In the genomic region with DNA sequence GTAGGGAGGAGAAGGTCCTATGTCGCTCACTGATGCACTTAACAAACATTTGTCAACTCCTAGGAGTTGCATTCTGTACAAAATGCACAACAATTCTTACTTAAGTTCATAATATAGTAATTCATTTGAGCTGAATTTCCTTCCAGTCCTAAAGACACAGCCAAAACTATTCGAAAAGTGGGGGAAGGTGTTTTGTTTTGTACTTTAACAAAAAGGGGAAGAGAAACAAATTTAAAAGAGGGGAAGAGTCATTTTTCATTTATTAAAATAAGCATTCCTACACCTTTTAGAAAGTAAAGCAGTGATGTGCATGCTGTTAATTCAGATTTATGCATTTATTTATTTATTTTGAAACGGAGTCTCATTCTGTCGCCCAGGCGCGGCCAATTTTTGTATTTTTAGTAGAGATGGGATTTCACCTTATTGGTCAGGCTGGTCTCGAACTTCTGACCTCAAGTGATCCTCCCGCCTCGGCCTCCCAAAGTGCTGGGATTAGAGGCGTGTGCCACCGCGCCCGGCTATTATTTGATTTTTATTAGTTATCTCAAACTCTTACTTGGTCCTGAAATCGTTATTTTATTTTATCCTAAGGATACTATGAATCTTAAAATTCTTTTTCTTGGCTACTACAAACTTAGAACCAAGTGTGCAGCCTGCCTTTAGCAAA, we compare ENCODE assay signal across 10 cellular contexts. TPM values are rescaled to one million over a fixed set of nuclear protein-coding genes. Genes with fewer than 3 reads are reported as not detected.
A peak's percentile ranks its signal among the peaks of the same experiment; 100 is the strongest.
DNase-seq lines count a peak whose midpoint lies in the region; ATAC-seq and TF ChIP-seq lines count a peak whose summit lies in the region.
"Had no signal": no experiment of that assay in that cellular context is flagged by ENCODE, and none has a peak within 500 bp of the region (broad histone marks: within the 10 kb centered on the region; RNA-seq: fewer than 3 reads in every experiment).

No MANE protein-coding gene starts in this region.

- H3K4me3 Mint-ChIP-seq in stimulated activated naive CD8-positive, alpha-beta T cell treated with anti-CD3 and anti-CD28 coated beads, Interleukin-15, Interleukin-2, amounts not matched to agents 100 ng/mL and 50 ng/mL, for 24 hours: peak overlapping the region; percentile 97
- H3K4me3 Mint-ChIP-seq in activated CD8-positive, alpha-beta T cell treated with anti-CD3 and anti-CD28 coated beads for 36 hours: peak overlapping the region; percentile 96
- H3K4me3 Mint-ChIP-seq in memory B cell: peak overlapping the region; percentile 2

- H3K36me3 Mint-ChIP-seq in stimulated activated naive CD8-positive, alpha-beta T cell treated with anti-CD3 and anti-CD28 coated beads, Interleukin-15, Interleukin-2, amounts not matched to agents 100 ng/mL and 50 ng/mL, for 24 hours (ENCODE audit: low read depth): peaks cover 11% of the 10 kb centered on the region
- H3K36me3 Mint-ChIP-seq in activated CD8-positive, alpha-beta T cell treated with anti-CD3 and anti-CD28 coated beads for 36 hours (ENCODE audit: low read depth): peaks cover 20% of the 10 kb centered on the region
- H3K36me3 Mint-ChIP-seq in memory B cell: peaks cover 5% of the 10 kb centered on the region

- H3K27ac Mint-ChIP-seq in stimulated activated naive CD8-positive, alpha-beta T cell treated with anti-CD3 and anti-CD28 coated beads, Interleukin-15, Interleukin-2, amounts not matched to agents 100 ng/mL and 50 ng/mL, for 24 hours: peak overlapping the region; percentile 98
- peak overlapping the region; percentile 22 for H3K27ac Mint-ChIP-seq in activated CD8-positive, alpha-beta T cell treated with anti-CD3 and anti-CD28 coated beads for 36 hours
- no peak overlapping the region for H3K27ac Mint-ChIP-seq in memory B cell

- no peaks in the 10 kb centered on the region for H3K27me3 Mint-ChIP-seq in stimulated activated naive CD8-positive, alpha-beta T cell treated with anti-CD3 and anti-CD28 coated beads, Interleukin-15, Interleukin-2, amounts not matched to agents 100 ng/mL and 50 ng/mL, for 24 hours
- no peaks in the 10 kb centered on the region for H3K27me3 Mint-ChIP-seq in activated CD8-positive, alpha-beta T cell treated with anti-CD3 and anti-CD28 coated beads for 36 hours
- no peaks in the 10 kb centered on the region for H3K27me3 Mint-ChIP-seq in memory B cell

- ATAC-seq in stimulated activated naive CD8-positive, alpha-beta T cell treated with anti-CD3 and anti-CD28 coated beads, Interleukin-15, Interleukin-2, amounts not matched to agents 100 U/mL and 50 U/mL, for 24 hours: no peak
- ATAC-seq in activated CD8-positive, alpha-beta T cell treated with anti-CD3 and anti-CD28 coated beads for 36 hours: no peak
- ATAC-seq in memory B cell (ENCODE audit: low read depth): no peak
- no peak for ATAC-seq in GM21723 (IDR thresholded peaks at IDR 0.05; ENCODE audit: unreplicated experiment)
- no peak for ATAC-seq in HG03565 (IDR thresholded peaks at IDR 0.05; ENCODE audit: unreplicated experiment)
- ATAC-seq in HG02885 (IDR thresholded peaks at IDR 0.05; ENCODE audit: poor library complexity, unreplicated experiment): no peak

- TF ChIP-seq CTCF in activated CD8-positive, alpha-beta T cell treated with anti-CD3 and anti-CD28 coated beads for 36 hours (IDR thresholded peaks at IDR 0.05): no peak

- POLR2A ChIA-PET in activated CD8-positive, alpha-beta T cell treated with anti-CD3 and anti-CD28 coated beads for 36 hours (lab: Charles Lee): interaction anchor here (0.6 to 2.5 kb wide), 5 partner anchors 8 to 121 kb away, joined by 3 to 11 read pairs (median 4); no protein-coding TSS in a partner anchor

- CTCF ChIA-PET in activated CD8-positive, alpha-beta T cell treated with anti-CD3 and anti-CD28 coated beads for 36 hours (lab: Charles Lee): interaction anchor here (1.0 to 2.0 kb wide), 3 partner anchors 10 to 161 kb away, joined by 3 to 7 read pairs (median 5); no protein-coding TSS in a partner anchor

- peaks cover 43% of the 10 kb centered on the region for H3K4me1 Mint-ChIP-seq in stimulated activated naive CD8-positive, alpha-beta T cell treated with anti-CD3 and anti-CD28 coated beads, Interleukin-15, Interleukin-2, amounts not matched to agents 100 ng/mL and 50 ng/mL, for 24 hours (ENCODE audit: low read depth)
- H3K4me1 Mint-ChIP-seq in activated CD8-positive, alpha-beta T cell treated with anti-CD3 and anti-CD28 coated beads for 36 hours (ENCODE audit: low read depth): peaks cover 22% of the 10 kb centered on the region
- peaks cover 17% of the 10 kb centered on the region for H3K4me1 Mint-ChIP-seq in memory B cell

- intact Hi-C loops in activated CD8-positive, alpha-beta T cell treated with anti-CD3 and anti-CD28 coated beads for 36 hours (cut with micrococcal nuclease): no loop called here

- DNase-seq in stimulated activated naive CD8-positive, alpha-beta T cell treated with anti-CD3 and anti-CD28 coated beads, Interleukin-15, Interleukin-2, amounts not matched to agents 100 U/mL and 50 U/mL, for 24 hours: no peak
- DNase-seq in activated CD8-positive, alpha-beta T cell treated with anti-CD3 and anti-CD28 coated beads for 36 hours: no peak
- DNase-seq in memory B cell (ENCODE audit: low spot score in 2 of 2): no peak
- DNase-seq in activated effector memory CD4-positive, alpha-beta T cell treated with anti-CD3 and anti-CD28 coated beads, Interleukin-2, amount 50 U/mL, for 16 hours: no peak
- DNase-seq: EL, NCI-H524 had no signal

- H3K9me3 Mint-ChIP-seq in stimulated activated naive CD8-positive, alpha-beta T cell treated with anti-CD3 and anti-CD28 coated beads, Interleukin-15, Interleukin-2, amounts not matched to agents 100 ng/mL and 50 ng/mL, for 24 hours: no peaks in the 10 kb centered on the region
- H3K9me3 Mint-ChIP-seq in activated CD8-positive, alpha-beta T cell treated with anti-CD3 and anti-CD28 coated beads for 36 hours: no peaks in the 10 kb centered on the region
- H3K9me3 Mint-ChIP-seq in memory B cell: peaks cover 2% of the 10 kb centered on the region

RNA-seq across cellular contexts. Expression of gene FANCF, which starts 1.1 kb away (rescaled TPM):
- 10 to 100 TPM; 13.4 to 14.9 TPM for total RNA-seq in activated CD8-positive, alpha-beta T cell treated with anti-CD3 and anti-CD28 coated beads for 36 hours

RNA-seq across cellular contexts. Expression of gene GAS2, which starts 39.7 kb away (rescaled TPM):
- total RNA-seq in activated CD8-positive, alpha-beta T cell treated with anti-CD3 and anti-CD28 coated beads for 36 hours: 1 to 10 TPM in 1 of 2 experiments, under 1 TPM in 1; 0.99 to 2.6 TPM

Comparison
In these comparisons a context has a peak if more than half of its experiments do, and no peak if none do; other contexts are left out.
1. H3K4me3 Mint-ChIP-seq: peak in every context shown above with its lines; median percentile 97 in stimulated activated naive CD8-positive, alpha-beta T cell treated with anti-CD3 and anti-CD28 coated beads, Interleukin-15, Interleukin-2, amounts not matched to agents 100 ng/mL and 50 ng/mL, for 24 hours; 96 in activated CD8-positive, alpha-beta T cell treated with anti-CD3 and anti-CD28 coated beads for 36 hours; 2 in memory B cell.